ENCODE assay signal across 8 cellular contexts in genomic region chr1:35505911-35506798, GRCh38. TPM values are rescaled to one million over a fixed set of nuclear protein-coding genes. Genes with fewer than 3 reads are reported as not detected.
DNase-seq lines count a peak whose midpoint lies in the region; ATAC-seq and TF ChIP-seq lines count a peak whose summit lies in the region.

No MANE protein-coding gene starts in this region.

- no peaks in the 10 kb centered on the region for H3K9me3 Mint-ChIP-seq in activated naive CD4-positive, alpha-beta T cell treated with anti-CD3 and anti-CD28 coated beads for 36 hours
- no peaks in the 10 kb centered on the region for H3K9me3 Mint-ChIP-seq in immature natural killer cell
- H3K9me3 Mint-ChIP-seq in H9: no peaks in the 10 kb centered on the region

- peak; percentile 67 for ATAC-seq in GM21423 (IDR thresholded peaks at IDR 0.05; ENCODE audit: unreplicated experiment)

- peaks cover 54% of the 10 kb centered on the region for H3K4me1 Mint-ChIP-seq in activated naive CD4-positive, alpha-beta T cell treated with anti-CD3 and anti-CD28 coated beads for 36 hours (ENCODE audit: low read depth)
- peaks cover 46 to 57% of the 10 kb centered on the region in 2 donors for H3K4me1 Mint-ChIP-seq in immature natural killer cell
- 0 out of 4 replicates have a peak, but pooled peaks cover 0 to 2% of the 10 kb centered on the region in 2 experiments for H3K4me1 Mint-ChIP-seq in H9

- H2BK20ac ChIP-seq in H9 (ENCODE audit: low read depth, low read length, poor library complexity, severe bottlenecking): no peak overlapping the region

- WGBS in H9 (ENCODE audit: extremely low coverage, insufficient read length, low lambda C conversion rate): no CpG with 5 or more reads among the region's 4 CpGs

- peaks cover 7% of the 10 kb centered on the region for H3K36me3 Mint-ChIP-seq in activated naive CD4-positive, alpha-beta T cell treated with anti-CD3 and anti-CD28 coated beads for 36 hours (ENCODE audit: low read depth)
- H3K36me3 Mint-ChIP-seq in immature natural killer cell: peaks cover 0 to 12% (median 0%) of the 10 kb centered on the region in 3 donors
- peaks cover 3 to 23% (median 22%) of the 10 kb centered on the region in 3 experiments; a peak in 6 of 7 replicates for H3K36me3 Mint-ChIP-seq in H9 (ENCODE audit: insufficient read depth in 1 of 3, low read depth in 3 of 3)

- no peaks in the 10 kb centered on the region for H3K36me3 ChIP-seq in vagina

- no peak overlapping the region for H3K4me3 ChIP-seq in vagina

- H3K27ac ChIP-seq in vagina (peak overlapping the region; percentile 17), H9 (ENCODE audit: insufficient read length, low read depth, low read length) (no peak overlapping the region)

- H3K4ac ChIP-seq in H9 (ENCODE audit: low read depth, low read length): no peak overlapping the region

- no peak overlapping the region for H2BK120ac ChIP-seq in H9 (ENCODE audit: low read depth, low read length, poor library complexity, severe bottlenecking)

- no peak overlapping the region for H3K23ac ChIP-seq in H9 (ENCODE audit: insufficient read length, low read depth, low read length)

- peaks cover 9% of the 10 kb centered on the region for H3K79me1 ChIP-seq in H9 (ENCODE audit: insufficient read depth, low read depth, low read length, poor library complexity, severe bottlenecking)

- no peak overlapping the region for H4K91ac ChIP-seq in H9 (ENCODE audit: insufficient read length, low read depth, low read length)

- CTCF ChIA-PET in activated naive CD4-positive, alpha-beta T cell treated with anti-CD3 and anti-CD28 coated beads for 36 hours (lab: Charles Lee): interaction anchor here (0.5 to 2.6 kb wide), 4 partner anchors 17 to 56 kb away, joined by 3 to 14 read pairs (median 4); no protein-coding TSS in a partner anchor

- no peak overlapping the region for H3K4me2 ChIP-seq in H9 (ENCODE audit: insufficient read depth, insufficient read length, low read length)

- no peak for TF ChIP-seq POLR2A in vagina (IDR thresholded peaks at IDR 0.05)

- no peak overlapping the region for H3T11ph ChIP-seq in H9 (ENCODE audit: low read length)

- H3K14ac ChIP-seq in H9 (ENCODE audit: insufficient read depth, low read length): no peak overlapping the region

- H3K27me3 ChIP-seq in vagina: no peaks in the 10 kb centered on the region
- H3K27me3 ChIP-seq in H9 (ENCODE audit: insufficient read depth, low read length): no peaks in the 10 kb centered on the region

- H3K56ac ChIP-seq in H9 (ENCODE audit: insufficient read length, low read depth, low read length): no peak overlapping the region

- no peak overlapping the region for H2BK5ac ChIP-seq in H9 (ENCODE audit: insufficient read length, low read length)

- H2AK5ac ChIP-seq in H9 (ENCODE audit: insufficient read length, low read length): no peak overlapping the region

- H3K27me3 Mint-ChIP-seq in activated naive CD4-positive, alpha-beta T cell treated with anti-CD3 and anti-CD28 coated beads for 36 hours (ENCODE audit: low read depth): no peaks in the 10 kb centered on the region
- no peaks in the 10 kb centered on the region for H3K27me3 Mint-ChIP-seq in immature natural killer cell (ENCODE audit: low read depth in 3 of 3)
- H3K27me3 Mint-ChIP-seq in H9 (ENCODE audit: low read depth): no peaks in the 10 kb centered on the region

- no peak overlapping the region for H4K5ac ChIP-seq in H9 (ENCODE audit: insufficient read length, low read depth, low read length)

- TF ChIP-seq CTCF in vagina (IDR thresholded peaks at IDR 0.05): no peak
- TF ChIP-seq CTCF in H9 (conservative IDR thresholded peaks at IDR 0.05): no peak

- no peaks in the 10 kb centered on the region for H3K23me2 ChIP-seq in H9 (ENCODE audit: insufficient read length, low read depth, low read length, poor library complexity, severe bottlenecking)

- H3K9me3 ChIP-seq in vagina: no peaks in the 10 kb centered on the region
- no peaks in the 10 kb centered on the region for H3K9me3 ChIP-seq in H9 (ENCODE audit: control insufficient read depth, low read depth, low read length)

- no peaks in the 10 kb centered on the region for H3K79me2 ChIP-seq in H9 (ENCODE audit: insufficient read depth, low read length)

- H4K20me1 ChIP-seq in H9 (ENCODE audit: control insufficient read depth, insufficient read depth, insufficient read length): no peaks in the 10 kb centered on the region

- intact Hi-C loops in activated naive CD4-positive, alpha-beta T cell treated with anti-CD3 and anti-CD28 coated beads for 36 hours (cut with micrococcal nuclease): loop anchor here (1.0 to 2.0 kb wide), 3 partner anchors 33 to 51 kb away; no protein-coding TSS in a partner anchor
- intact Hi-C loops in vagina (cut with DNase I): no loop called here

- H2AFZ ChIP-seq in H9 (ENCODE audit: low read length): no peak overlapping the region

- H2BK12ac ChIP-seq in H9 (ENCODE audit: insufficient read length, low read depth, low read length): no peak overlapping the region

- no peak overlapping the region for H4K8ac ChIP-seq in H9 (replicated peaks; ENCODE audit: insufficient read length, low read depth, low read length)

- H3K4me3 Mint-ChIP-seq in activated naive CD4-positive, alpha-beta T cell treated with anti-CD3 and anti-CD28 coated beads for 36 hours: no peak overlapping the region
- H3K4me3 Mint-ChIP-seq in immature natural killer cell (peak overlapping the region; percentile 63 to 83 (median 67)), H9 (no peak overlapping the region)

- no peak overlapping the region for H3K9ac ChIP-seq in H9 (ENCODE audit: extremely low read depth, insufficient read length, low read length)

- H3K4me1 ChIP-seq in vagina: peaks cover 38% of the 10 kb centered on the region
- no peaks in the 10 kb centered on the region; the same call in 1 of the 2 replicates for H3K4me1 ChIP-seq in H9 (ENCODE audit: insufficient read depth, low read length)

- H3K27ac Mint-ChIP-seq in activated naive CD4-positive, alpha-beta T cell treated with anti-CD3 and anti-CD28 coated beads for 36 hours: peak overlapping the region; percentile 54
- H3K27ac Mint-ChIP-seq in immature natural killer cell: peak overlapping the region; percentile 60 to 91 (median 84)
- H3K27ac Mint-ChIP-seq in H9: peak overlapping the region in 1 of 3 experiments; percentile 55; a peak in 3 of 7 replicates

- H3K18ac ChIP-seq in H9 (ENCODE audit: insufficient read length, low read depth, low read length): no peak overlapping the region

- DNase-seq in DMS 273 treated with DMSO at 0.1 percent for 48 hours (lab: John Stamatoyannopoulos, UW) (peak; percentile 32), NCI-H69 (lab: John Stamatoyannopoulos, UW) (peak; percentile 79), immature natural killer cell (peak; percentile 42 to 55 (median 46)), vagina (ENCODE audit: extremely low spot score in 2 of 2) (no peak), NCI-H1048 (lab: John Stamatoyannopoulos, UW) (no peak), H9 (no peak)
- peak; percentile 52 for DNase-seq in activated naive CD4-positive, alpha-beta T cell treated with anti-CD3 and anti-CD28 coated beads for 36 hours

- no peak overlapping the region for H2BK15ac ChIP-seq in H9 (ENCODE audit: low read depth, low read length)

RNA-seq across cellular contexts. Expression of gene KIAA0319L, which starts 51.0 kb away (rescaled TPM):
- 10 to 100 TPM; 22.6 to 24.2 TPM for total RNA-seq in activated naive CD4-positive, alpha-beta T cell treated with anti-CD3 and anti-CD28 coated beads for 36 hours
- 10 to 100 TPM; 11.1 to 31.8 (median 19.1) TPM for polyA plus RNA-seq in immature natural killer cell
- total RNA-seq in vagina (50.6 TPM), H9 (2021) (44.2 and 46.4 TPM in 2 replicates)

RNA-seq across cellular contexts. Expression of gene NCDN, which starts 51.4 kb away (rescaled TPM):
- total RNA-seq in activated naive CD4-positive, alpha-beta T cell treated with anti-CD3 and anti-CD28 coated beads for 36 hours: 10 to 100 TPM; 12.1 to 13.4 TPM
- 1 to 10 TPM; 4.1 to 8.9 (median 4.9) TPM for polyA plus RNA-seq in immature natural killer cell
- 24.8 TPM for total RNA-seq in vagina
- total RNA-seq in H9 (2021): 44.2 and 48.4 TPM in 2 replicates

Comparison
In these comparisons a context has a peak if more than half of its experiments do, and no peak if none do; other contexts are left out.
1. DNase-seq: peak in DMS 273 treated with DMSO at 0.1 percent for 48 hours (single experiment), NCI-H69 (single experiment), activated naive CD4-positive, alpha-beta T cell treated with anti-CD3 and anti-CD28 coated beads for 36 hours (single experiment) and immature natural killer cell (3 of 3); none in vagina (0 of 2), NCI-H1048 (single experiment) and H9 (single experiment).
2. H3K4me3 Mint-ChIP-seq: peak in immature natural killer cell (5 of 5); none in activated naive CD4-positive, alpha-beta T cell treated with anti-CD3 and anti-CD28 coated beads for 36 hours (single experiment) and H9 (0 of 2).